In genomic region chr16:70793851-70794502, GRCh38 we compare ENCODE assay signal across 14 cellular contexts. TPM values are rescaled to one million over a fixed set of nuclear protein-coding genes. Genes with fewer than 3 reads are reported as not detected.
DNase-seq lines count a peak whose midpoint lies in the region; ATAC-seq and FAIRE-seq lines count a peak whose summit lies in the region.
"Had no signal": no experiment of that assay in that cellular context is flagged by ENCODE, and none has a peak within 500 bp of the region (broad histone marks: within the 10 kb centered on the region; RNA-seq: fewer than 3 reads in every experiment).

No MANE protein-coding gene starts in this region.

- DNase-seq in left ventricle myocardium superior (peak; percentile 4), Right ventricle myocardium superior (no peak), frontal cortex (ENCODE audit: low spot score in 2 of 2) (no peak), activated T-cell treated with anti-CD3 and anti-CD28 coated beads for 4 hours (no peak)
- DNase-seq in stimulated activated CD8-positive, alpha-beta memory T cell treated with anti-CD3 and anti-CD28 coated beads, Interleukin-4, amount 100 ng/mL, for 48 hours, result no peak
- DNase-seq: activated naive CD4-positive, alpha-beta T cell treated with anti-CD3 and anti-CD28 coated beads, Interleukin-2, amount 50 U/mL, for 16 hours; COR-L47; GM23248; NCI-H510A treated with DMSO at 0.1 percent for 48 hours; T1000; upper lobe of right lung had no signal

- FAIRE-seq in frontal cortex (lab: Jason Lieb, UNC), result no peak

- H3K27me3 Mint-ChIP-seq in stimulated activated memory B cell treated with anti-CD40 and anti-IgM and Interleukin-4, amounts not matched to agents 10 μg/mL and 1 μg/mL and 100 μg/mL, for 72 hours, result no peaks in the 10 kb centered on the region

- peak overlapping the region; percentile 38 for H3K27ac Mint-ChIP-seq in stimulated activated memory B cell treated with anti-CD40 and anti-IgM and Interleukin-4, amounts not matched to agents 10 μg/mL and 1 μg/mL and 100 μg/mL, for 72 hours

- no peaks in the 10 kb centered on the region for H3K9me3 Mint-ChIP-seq in stimulated activated memory B cell treated with anti-CD40 and anti-IgM and Interleukin-4, amounts not matched to agents 10 μg/mL and 1 μg/mL and 100 μg/mL, for 72 hours

- H3K4me3 Mint-ChIP-seq in stimulated activated memory B cell treated with anti-CD40 and anti-IgM and Interleukin-4, amounts not matched to agents 10 μg/mL and 1 μg/mL and 100 μg/mL, for 72 hours, result peak overlapping the region; percentile 19

- ATAC-seq in left ventricle myocardium superior, result no peak
- no peak for ATAC-seq in Right ventricle myocardium superior (ENCODE audit: poor library complexity)
- ATAC-seq in HG02759 (IDR thresholded peaks at IDR 0.05; ENCODE audit: unreplicated experiment), result peak; percentile 53
- ATAC-seq in HG03442 (IDR thresholded peaks at IDR 0.05; ENCODE audit: unreplicated experiment), result peak; percentile 34
- ATAC-seq in stimulated activated memory B cell treated with anti-CD40 and anti-IgM and Interleukin-4, amounts not matched to agents 10 μg/mL and 1 μg/mL and 100 μg/mL, for 72 hours, result peak; percentile 45
- ATAC-seq: upper lobe of right lung had no signal

- intact Hi-C loops in left ventricle myocardium superior (cut with micrococcal nuclease) (no loop called here), Right ventricle myocardium superior (cut with DNase I) (no loop called here)

- peaks cover 12% of the 10 kb centered on the region for H3K36me3 Mint-ChIP-seq in stimulated activated memory B cell treated with anti-CD40 and anti-IgM and Interleukin-4, amounts not matched to agents 10 μg/mL and 1 μg/mL and 100 μg/mL, for 72 hours

- peaks cover 73% of the 10 kb centered on the region for H3K4me1 Mint-ChIP-seq in stimulated activated memory B cell treated with anti-CD40 and anti-IgM and Interleukin-4, amounts not matched to agents 10 μg/mL and 1 μg/mL and 100 μg/mL, for 72 hours

RNA-seq across cellular contexts. Expression of gene VAC14, which starts 7.0 kb away (rescaled TPM):
- total RNA-seq in left ventricle myocardium superior (20.4 TPM), Right ventricle myocardium superior (17.4 TPM), frontal cortex (13.0 TPM)

Comparison
In these comparisons a context has a peak if more than half of its experiments do, and no peak if none do; other contexts are left out.
1. ATAC-seq: peak in HG02759 (single experiment), HG03442 (single experiment) and stimulated activated memory B cell treated with anti-CD40 and anti-IgM and Interleukin-4, amounts not matched to agents 10 μg/mL and 1 μg/mL and 100 μg/mL, for 72 hours (single experiment); none in left ventricle myocardium superior (single experiment) and Right ventricle myocardium superior (single experiment).